In the genomic region with DNA sequence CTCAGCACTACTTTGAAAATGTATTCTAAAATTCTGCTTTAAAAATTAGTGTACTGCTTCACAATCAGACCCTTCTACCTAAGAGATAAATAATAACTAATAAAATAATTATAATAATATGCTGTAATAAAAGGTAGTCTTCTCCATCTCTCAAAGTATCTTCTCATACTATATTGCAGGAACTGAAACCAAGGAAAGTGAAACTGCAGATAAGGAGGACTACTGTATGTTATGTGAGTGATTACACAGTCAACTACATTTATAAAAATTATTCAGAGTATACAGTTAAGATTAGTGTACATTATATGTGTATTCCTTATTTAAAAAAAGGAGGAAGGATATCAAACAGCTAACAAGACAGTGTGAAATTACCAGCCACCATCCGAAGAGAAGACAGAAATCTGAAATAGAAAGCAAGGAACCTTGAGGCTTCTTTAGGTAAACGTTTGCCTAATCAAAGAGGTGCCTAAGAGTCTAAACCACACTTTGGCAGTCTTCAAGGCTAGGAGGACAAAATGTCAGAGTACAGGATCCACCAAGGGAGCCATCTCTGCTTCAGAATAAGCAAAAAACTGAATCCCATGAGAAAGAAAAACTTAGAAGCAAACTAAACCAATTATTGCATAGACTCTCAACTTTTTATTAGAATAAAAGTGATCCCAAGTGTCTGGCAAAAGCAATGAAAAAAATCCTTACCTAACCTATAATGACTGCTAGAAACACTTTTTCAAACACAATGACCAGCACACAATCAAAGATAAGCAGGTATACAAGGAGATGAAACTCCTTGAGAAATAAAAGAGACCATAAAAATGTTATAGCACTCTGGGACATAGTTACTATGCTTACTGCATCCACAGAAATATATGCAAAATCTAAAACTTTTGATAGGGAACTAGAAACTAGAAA, we compare ENCODE assay signal across 13 cellular contexts. TPM values are rescaled to one million over a fixed set of nuclear protein-coding genes. Genes with fewer than 3 reads are reported as not detected.
A peak's percentile ranks its signal among the peaks of the same experiment; 100 is the strongest.
DNase-seq lines count a peak whose midpoint lies in the region; ATAC-seq and TF ChIP-seq lines count a peak whose summit lies in the region.
"Had no signal": no experiment of that assay in that cellular context is flagged by ENCODE, and none has a peak within 500 bp of the region (broad histone marks: within the 10 kb centered on the region; RNA-seq: fewer than 3 reads in every experiment).

No MANE protein-coding gene starts in this region.

- no peaks in the 10 kb centered on the region for H3K27me3 ChIP-seq in CD8-positive, alpha-beta memory T cell (ENCODE audit: insufficient read depth, low read length, poor library complexity, severe bottlenecking)
- H3K27me3 ChIP-seq in left lung: no peaks in the 10 kb centered on the region
- H3K27me3 ChIP-seq: thyroid gland had no signal

- peak overlapping the region; percentile 29 to 78 (median 65) for H3K4me3 Mint-ChIP-seq in CD8-positive, alpha-beta memory T cell
- H3K4me3 Mint-ChIP-seq: GM23338 had no signal

- peaks cover 10% of the 10 kb centered on the region for H3K4me1 ChIP-seq in CD8-positive, alpha-beta memory T cell (ENCODE audit: insufficient read depth, low read length)
- peaks cover 7 to 37% of the 10 kb centered on the region in 2 donors for H3K4me1 ChIP-seq in left lung

- H3K4me3 ChIP-seq in CD8-positive, alpha-beta memory T cell (ENCODE audit: low read length): peak overlapping the region; percentile 35
- no peak overlapping the region for H3K4me3 ChIP-seq in left lung
- H3K4me3 ChIP-seq: GM23338, thyroid gland had no signal

- intact Hi-C loops in left lung (cut with DNase I): no loop called here
- intact Hi-C loops in posterior vena cava (cut with DNase I): no loop called here

- H3K9me3 ChIP-seq in CD8-positive, alpha-beta memory T cell (ENCODE audit: low read length): no peaks in the 10 kb centered on the region
- no peaks in the 10 kb centered on the region for H3K9me3 ChIP-seq in left lung
- H3K9me3 ChIP-seq: thyroid gland had no signal

- POLR2A ChIA-PET in CD8-positive, alpha-beta memory T cell (lab: Charles Lee): no interaction called here

- TF ChIP-seq CTCF in left lung (IDR thresholded peaks at IDR 0.05): no peak

- CTCF ChIA-PET in CD8-positive, alpha-beta memory T cell (lab: Charles Lee): no interaction called here

- no peaks in the 10 kb centered on the region for H3K36me3 Mint-ChIP-seq in CD8-positive, alpha-beta memory T cell

- H3K9me3 Mint-ChIP-seq in CD8-positive, alpha-beta memory T cell: no peaks in the 10 kb centered on the region
- H3K9me3 Mint-ChIP-seq: GM23338 had no signal

- H3K27me3 Mint-ChIP-seq in CD8-positive, alpha-beta memory T cell: peaks cover 10 to 17% of the 10 kb centered on the region in 2 donors

- peak overlapping the region; percentile 20 for H3K27ac ChIP-seq in CD8-positive, alpha-beta memory T cell (ENCODE audit: low read depth, low read length)
- H3K27ac ChIP-seq in left lung: no peak overlapping the region
- H3K27ac ChIP-seq: thyroid gland had no signal

- peak; percentile 35 for ATAC-seq in GM19452 (IDR thresholded peaks at IDR 0.05; ENCODE audit: unreplicated experiment)
- ATAC-seq in left lung: peak; percentile 22
- no peak for ATAC-seq in HG03571 (IDR thresholded peaks at IDR 0.05; ENCODE audit: unreplicated experiment)
- ATAC-seq in GM19351 (IDR thresholded peaks at IDR 0.05; ENCODE audit: unreplicated experiment): no peak
- ATAC-seq: GM23338 had no signal

- H3K4me1 Mint-ChIP-seq in CD8-positive, alpha-beta memory T cell: peaks cover 6 to 53% (median 50%) of the 10 kb centered on the region in 3 donors

- peak in 1 of 5 donors; percentile 17 for DNase-seq in CD8-positive, alpha-beta memory T cell
- peak; percentile 87 for DNase-seq in OCI-M1 (lab: John Stamatoyannopoulos, UW)
- DNase-seq in left lung: no peak
- no peak for DNase-seq in cerebellar cortex (ENCODE audit: low spot score)
- no peak for DNase-seq in posterior vena cava (ENCODE audit: low spot score)
- DNase-seq: activated effector memory CD4-positive, alpha-beta T cell treated with anti-CD3 and anti-CD28 coated beads, Interleukin-2, amount 50 U/mL, for 16 hours; dermis blood vessel endothelial cell; DMS79 treated with DMSO at 0.1 percent for 48 hours; thyroid gland had no signal

- H3K27ac Mint-ChIP-seq in CD8-positive, alpha-beta memory T cell: no peak overlapping the region

- H3K36me3 ChIP-seq in CD8-positive, alpha-beta memory T cell (ENCODE audit: insufficient read depth, low read length): no peaks in the 10 kb centered on the region
- no peaks in the 10 kb centered on the region for H3K36me3 ChIP-seq in left lung
- H3K36me3 ChIP-seq: thyroid gland had no signal

RNA-seq across cellular contexts. Expression of gene USP6NL, which starts 6.5 kb away (rescaled TPM):
- 1 to 10 TPM; 1.9 to 3.2 TPM for total RNA-seq in CD8-positive, alpha-beta memory T cell
- 1.3 TPM for polyA plus RNA-seq in CD8-positive, alpha-beta memory T cell
- total RNA-seq in left lung: 10 to 100 TPM; 16.0 to 18.5 TPM
- 10 to 100 TPM; 11.2 to 18.4 TPM for total RNA-seq in posterior vena cava

Comparison
In these comparisons a context has a peak if more than half of its experiments do, and no peak if none do; other contexts are left out.
1. ATAC-seq: peak in GM19452 (single experiment) and left lung (single experiment); none in HG03571 (single experiment) and GM19351 (single experiment).